1 cellular context compared by ENCODE assay signal in the genomic region with DNA sequence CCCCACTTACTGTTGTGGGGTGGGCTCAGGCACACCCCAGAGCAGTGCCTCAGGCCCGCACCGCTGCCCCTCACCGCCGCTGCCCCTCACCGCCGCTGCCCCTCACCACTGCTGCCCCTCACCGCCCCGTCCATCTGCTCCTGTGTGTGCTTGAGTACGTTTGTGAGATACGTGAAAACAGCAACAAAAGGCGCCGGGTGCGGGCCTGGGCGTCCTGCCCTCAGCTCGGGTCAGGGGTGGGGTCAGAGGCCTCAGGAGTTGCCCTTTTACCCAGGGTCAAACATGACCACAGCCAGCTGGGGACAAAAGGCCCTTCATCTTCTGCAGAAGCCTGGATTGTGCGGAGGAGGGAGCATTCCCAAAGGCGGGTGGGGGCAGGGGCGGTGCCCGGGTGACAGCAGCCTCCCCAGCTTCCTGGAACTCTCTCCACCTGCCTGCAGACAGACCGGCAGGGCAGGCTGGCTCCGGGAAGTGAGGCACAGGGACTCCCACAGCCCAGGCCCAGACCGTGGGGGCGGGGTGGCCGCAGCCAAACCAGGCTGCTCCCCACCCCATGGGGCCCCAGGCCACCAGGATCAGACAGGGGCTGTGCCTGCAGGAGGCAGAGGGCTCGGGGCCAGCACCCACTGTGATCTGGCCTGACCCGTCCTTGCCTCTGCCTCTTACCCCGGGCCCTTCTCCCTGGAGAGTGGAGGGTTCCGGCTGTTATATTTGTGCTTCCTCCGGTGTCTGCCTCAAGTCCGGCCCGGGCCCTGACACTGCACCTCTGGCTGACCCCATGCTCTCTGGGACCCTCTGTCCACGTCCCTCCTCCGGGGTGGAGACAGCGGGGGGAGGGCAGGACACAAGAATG.
A peak's percentile ranks its signal among the peaks of the same experiment; 100 is the strongest.
TF ChIP-seq lines count a peak whose summit lies in the region.

No MANE protein-coding gene starts in this region.

TF ChIP-seq in K562, 482 proteins besides CTCF, POLR2A, EP300 and RAD21 (continued from another document and continues in another):
- TF ChIP-seq ZBTB1 (CRISPR knock-in tag; IDR thresholded peaks at IDR 0.05; ENCODE audit: borderline replicate concordance, low read depth), result 0 out of 2 replicates have a peak, but pooled peaks have one; percentile 34
- peak; percentile 55 for TF ChIP-seq DACH1 (IDR thresholded peaks at IDR 0.05; ENCODE audit: partially characterized antibody)
- 0 out of 2 replicates have a peak, but pooled peaks have one; percentile 23 for TF ChIP-seq BRD4 (IDR thresholded peaks at IDR 0.05)
- TF ChIP-seq TAF7 (tag; IDR thresholded peaks at IDR 0.05), result no peak
- TF ChIP-seq OTX1 (CRISPR knock-in tag; IDR thresholded peaks at IDR 0.05), result 0 out of 2 replicates have a peak, but pooled peaks have one; percentile 25
- 0 out of 2 replicates have a peak, but pooled peaks have one; percentile 28 for TF ChIP-seq ZNF79 (CRISPR knock-in tag; IDR thresholded peaks at IDR 0.05; ENCODE audit: low read depth)
- TF ChIP-seq SMAD3 (CRISPR knock-in tag; conservative IDR thresholded peaks at IDR 0.05), result peak; percentile 50; the same call in 1 of the 2 replicates
- 0 out of 2 replicates have a peak, but pooled peaks have one; percentile 53 for TF ChIP-seq PML (IDR thresholded peaks at IDR 0.05; ENCODE audit: low read length)
- TF ChIP-seq, protein P1, sequence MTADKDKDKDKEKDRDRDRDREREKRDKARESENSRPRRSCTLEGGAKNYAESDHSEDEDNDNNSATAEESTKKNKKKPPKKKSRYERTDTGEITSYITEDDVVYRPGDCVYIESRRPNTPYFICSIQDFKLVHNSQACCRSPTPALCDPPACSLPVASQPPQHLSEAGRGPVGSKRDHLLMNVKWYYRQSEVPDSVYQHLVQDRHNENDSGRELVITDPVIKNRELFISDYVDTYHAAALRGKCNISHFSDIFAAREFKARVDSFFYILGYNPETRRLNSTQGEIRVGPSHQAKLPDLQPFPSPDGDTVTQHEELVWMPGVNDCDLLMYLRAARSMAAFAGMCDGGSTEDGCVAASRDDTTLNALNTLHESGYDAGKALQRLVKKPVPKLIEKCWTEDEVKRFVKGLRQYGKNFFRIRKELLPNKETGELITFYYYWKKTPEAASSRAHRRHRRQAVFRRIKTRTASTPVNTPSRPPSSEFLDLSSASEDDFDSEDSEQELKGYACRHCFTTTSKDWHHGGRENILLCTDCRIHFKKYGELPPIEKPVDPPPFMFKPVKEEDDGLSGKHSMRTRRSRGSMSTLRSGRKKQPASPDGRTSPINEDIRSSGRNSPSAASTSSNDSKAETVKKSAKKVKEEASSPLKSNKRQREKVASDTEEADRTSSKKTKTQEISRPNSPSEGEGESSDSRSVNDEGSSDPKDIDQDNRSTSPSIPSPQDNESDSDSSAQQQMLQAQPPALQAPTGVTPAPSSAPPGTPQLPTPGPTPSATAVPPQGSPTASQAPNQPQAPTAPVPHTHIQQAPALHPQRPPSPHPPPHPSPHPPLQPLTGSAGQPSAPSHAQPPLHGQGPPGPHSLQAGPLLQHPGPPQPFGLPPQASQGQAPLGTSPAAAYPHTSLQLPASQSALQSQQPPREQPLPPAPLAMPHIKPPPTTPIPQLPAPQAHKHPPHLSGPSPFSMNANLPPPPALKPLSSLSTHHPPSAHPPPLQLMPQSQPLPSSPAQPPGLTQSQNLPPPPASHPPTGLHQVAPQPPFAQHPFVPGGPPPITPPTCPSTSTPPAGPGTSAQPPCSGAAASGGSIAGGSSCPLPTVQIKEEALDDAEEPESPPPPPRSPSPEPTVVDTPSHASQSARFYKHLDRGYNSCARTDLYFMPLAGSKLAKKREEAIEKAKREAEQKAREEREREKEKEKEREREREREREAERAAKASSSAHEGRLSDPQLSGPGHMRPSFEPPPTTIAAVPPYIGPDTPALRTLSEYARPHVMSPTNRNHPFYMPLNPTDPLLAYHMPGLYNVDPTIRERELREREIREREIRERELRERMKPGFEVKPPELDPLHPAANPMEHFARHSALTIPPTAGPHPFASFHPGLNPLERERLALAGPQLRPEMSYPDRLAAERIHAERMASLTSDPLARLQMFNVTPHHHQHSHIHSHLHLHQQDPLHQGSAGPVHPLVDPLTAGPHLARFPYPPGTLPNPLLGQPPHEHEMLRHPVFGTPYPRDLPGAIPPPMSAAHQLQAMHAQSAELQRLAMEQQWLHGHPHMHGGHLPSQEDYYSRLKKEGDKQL (CRISPR knock-in tag; IDR thresholded peaks at IDR 0.05; ENCODE audit: borderline replicate concordance), result no peak
- no peak for TF ChIP-seq SMARCC2 (IDR thresholded peaks at IDR 0.05; ENCODE audit: low read depth)
- TF ChIP-seq, protein P2, sequence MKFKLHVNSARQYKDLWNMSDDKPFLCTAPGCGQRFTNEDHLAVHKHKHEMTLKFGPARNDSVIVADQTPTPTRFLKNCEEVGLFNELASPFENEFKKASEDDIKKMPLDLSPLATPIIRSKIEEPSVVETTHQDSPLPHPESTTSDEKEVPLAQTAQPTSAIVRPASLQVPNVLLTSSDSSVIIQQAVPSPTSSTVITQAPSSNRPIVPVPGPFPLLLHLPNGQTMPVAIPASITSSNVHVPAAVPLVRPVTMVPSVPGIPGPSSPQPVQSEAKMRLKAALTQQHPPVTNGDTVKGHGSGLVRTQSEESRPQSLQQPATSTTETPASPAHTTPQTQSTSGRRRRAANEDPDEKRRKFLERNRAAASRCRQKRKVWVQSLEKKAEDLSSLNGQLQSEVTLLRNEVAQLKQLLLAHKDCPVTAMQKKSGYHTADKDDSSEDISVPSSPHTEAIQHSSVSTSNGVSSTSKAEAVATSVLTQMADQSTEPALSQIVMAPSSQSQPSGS (CRISPR knock-in tag; IDR thresholded peaks at IDR 0.05), result no peak
- TF ChIP-seq, protein P3, sequence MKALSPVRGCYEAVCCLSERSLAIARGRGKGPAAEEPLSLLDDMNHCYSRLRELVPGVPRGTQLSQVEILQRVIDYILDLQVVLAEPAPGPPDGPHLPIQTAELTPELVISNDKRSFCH (CRISPR knock-in tag; IDR thresholded peaks at IDR 0.05), result no peak
- TF ChIP-seq, protein P3 (tag; IDR thresholded peaks at IDR 0.05), result peak; percentile 84; the same call in 1 of the 2 replicates
- TF ChIP-seq ZC3H11A (IDR thresholded peaks at IDR 0.05; ENCODE audit: low read depth, low read length), result no peak
- 0 out of 2 replicates have a peak, but pooled peaks have one; percentile 11 for TF ChIP-seq FOSL1 (tag; conservative IDR thresholded peaks at IDR 0.05)
- TF ChIP-seq, protein P4, sequence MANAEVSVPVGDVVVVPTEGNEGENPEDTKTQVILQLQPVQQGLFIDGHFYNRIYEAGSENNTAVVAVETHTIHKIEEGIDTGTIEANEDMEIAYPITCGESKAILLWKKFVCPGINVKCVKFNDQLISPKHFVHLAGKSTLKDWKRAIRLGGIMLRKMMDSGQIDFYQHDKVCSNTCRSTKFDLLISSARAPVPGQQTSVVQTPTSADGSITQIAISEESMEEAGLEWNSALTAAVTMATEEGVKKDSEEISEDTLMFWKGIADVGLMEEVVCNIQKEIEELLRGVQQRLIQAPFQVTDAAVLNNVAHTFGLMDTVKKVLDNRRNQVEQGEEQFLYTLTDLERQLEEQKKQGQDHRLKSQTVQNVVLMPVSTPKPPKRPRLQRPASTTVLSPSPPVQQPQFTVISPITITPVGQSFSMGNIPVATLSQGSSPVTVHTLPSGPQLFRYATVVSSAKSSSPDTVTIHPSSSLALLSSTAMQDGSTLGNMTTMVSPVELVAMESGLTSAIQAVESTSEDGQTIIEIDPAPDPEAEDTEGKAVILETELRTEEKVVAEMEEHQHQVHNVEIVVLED (CRISPR knock-in tag; IDR thresholded peaks at IDR 0.05), result no peak; the same call in 1 of the 2 replicates
- no peak for TF ChIP-seq ZNF780A (CRISPR knock-in tag; IDR thresholded peaks at IDR 0.05)
- TF ChIP-seq, protein P5, sequence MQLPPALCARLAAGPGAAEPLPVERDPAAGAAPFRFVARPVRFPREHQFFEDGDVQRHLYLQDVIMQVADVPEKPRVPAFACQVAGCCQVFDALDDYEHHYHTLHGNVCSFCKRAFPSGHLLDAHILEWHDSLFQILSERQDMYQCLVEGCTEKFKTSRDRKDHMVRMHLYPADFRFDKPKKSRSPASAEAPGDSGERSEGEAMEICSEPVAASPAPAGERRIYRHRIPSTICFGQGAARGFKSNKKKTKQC (CRISPR knock-in tag; IDR thresholded peaks at IDR 0.05), result no peak
- no peak for TF ChIP-seq MCM2 (IDR thresholded peaks at IDR 0.05; ENCODE audit: low read depth)
- TF ChIP-seq BRF1 (IDR thresholded peaks at IDR 0.05; ENCODE audit: borderline replicate concordance, extremely low read depth, insufficient read length), result no peak
- peak; percentile 73; the same call in 1 of the 2 replicates for TF ChIP-seq ETV5 (CRISPR knock-in tag; IDR thresholded peaks at IDR 0.05; ENCODE audit: low read depth)
- TF ChIP-seq, protein P6, sequence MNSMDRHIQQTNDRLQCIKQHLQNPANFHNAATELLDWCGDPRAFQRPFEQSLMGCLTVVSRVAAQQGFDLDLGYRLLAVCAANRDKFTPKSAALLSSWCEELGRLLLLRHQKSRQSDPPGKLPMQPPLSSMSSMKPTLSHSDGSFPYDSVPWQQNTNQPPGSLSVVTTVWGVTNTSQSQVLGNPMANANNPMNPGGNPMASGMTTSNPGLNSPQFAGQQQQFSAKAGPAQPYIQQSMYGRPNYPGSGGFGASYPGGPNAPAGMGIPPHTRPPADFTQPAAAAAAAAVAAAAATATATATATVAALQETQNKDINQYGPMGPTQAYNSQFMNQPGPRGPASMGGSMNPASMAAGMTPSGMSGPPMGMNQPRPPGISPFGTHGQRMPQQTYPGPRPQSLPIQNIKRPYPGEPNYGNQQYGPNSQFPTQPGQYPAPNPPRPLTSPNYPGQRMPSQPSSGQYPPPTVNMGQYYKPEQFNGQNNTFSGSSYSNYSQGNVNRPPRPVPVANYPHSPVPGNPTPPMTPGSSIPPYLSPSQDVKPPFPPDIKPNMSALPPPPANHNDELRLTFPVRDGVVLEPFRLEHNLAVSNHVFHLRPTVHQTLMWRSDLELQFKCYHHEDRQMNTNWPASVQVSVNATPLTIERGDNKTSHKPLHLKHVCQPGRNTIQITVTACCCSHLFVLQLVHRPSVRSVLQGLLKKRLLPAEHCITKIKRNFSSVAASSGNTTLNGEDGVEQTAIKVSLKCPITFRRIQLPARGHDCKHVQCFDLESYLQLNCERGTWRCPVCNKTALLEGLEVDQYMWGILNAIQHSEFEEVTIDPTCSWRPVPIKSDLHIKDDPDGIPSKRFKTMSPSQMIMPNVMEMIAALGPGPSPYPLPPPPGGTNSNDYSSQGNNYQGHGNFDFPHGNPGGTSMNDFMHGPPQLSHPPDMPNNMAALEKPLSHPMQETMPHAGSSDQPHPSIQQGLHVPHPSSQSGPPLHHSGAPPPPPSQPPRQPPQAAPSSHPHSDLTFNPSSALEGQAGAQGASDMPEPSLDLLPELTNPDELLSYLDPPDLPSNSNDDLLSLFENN (IDR thresholded peaks at IDR 0.05; ENCODE audit: low read depth in 2 of 2, low read length in 2 of 2), result no peak
- TF ChIP-seq KDM4B (IDR thresholded peaks at IDR 0.05; ENCODE audit: borderline replicate concordance in 2 of 2, low read depth in 1 of 2), result 0 out of 4 replicates have a peak, but pooled peaks of 1 of the 2 experiments have one; percentile 58
- peak; percentile 57 for TF ChIP-seq GABPA (tag; conservative IDR thresholded peaks at IDR 0.05; ENCODE audit: low read depth)
- TF ChIP-seq, protein P7, sequence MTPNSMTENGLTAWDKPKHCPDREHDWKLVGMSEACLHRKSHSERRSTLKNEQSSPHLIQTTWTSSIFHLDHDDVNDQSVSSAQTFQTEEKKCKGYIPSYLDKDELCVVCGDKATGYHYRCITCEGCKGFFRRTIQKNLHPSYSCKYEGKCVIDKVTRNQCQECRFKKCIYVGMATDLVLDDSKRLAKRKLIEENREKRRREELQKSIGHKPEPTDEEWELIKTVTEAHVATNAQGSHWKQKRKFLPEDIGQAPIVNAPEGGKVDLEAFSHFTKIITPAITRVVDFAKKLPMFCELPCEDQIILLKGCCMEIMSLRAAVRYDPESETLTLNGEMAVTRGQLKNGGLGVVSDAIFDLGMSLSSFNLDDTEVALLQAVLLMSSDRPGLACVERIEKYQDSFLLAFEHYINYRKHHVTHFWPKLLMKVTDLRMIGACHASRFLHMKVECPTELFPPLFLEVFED (CRISPR knock-in tag; conservative IDR thresholded peaks at IDR 0.05), result peak; percentile 63; the same call in 1 of the 2 replicates
- peak; percentile 64; the same call in 1 of the 2 replicates for TF ChIP-seq ZBTB17 (CRISPR knock-in tag; IDR thresholded peaks at IDR 0.05)
- TF ChIP-seq CREM (IDR thresholded peaks at IDR 0.05; ENCODE audit: low read depth), result peak; percentile 40; the same call in 1 of the 2 replicates
- no peak for TF ChIP-seq ZNF785 (CRISPR knock-in tag; IDR thresholded peaks at IDR 0.05)
- TF ChIP-seq STAT5B (CRISPR knock-in tag; IDR thresholded peaks at IDR 0.05), result no peak
- TF ChIP-seq HDAC1 (IDR thresholded peaks at IDR 0.05), result peak in 1 of 2 experiments; percentile 76; a peak in 2 of 4 replicates
- peak; percentile 2; the same call in 1 of the 2 replicates for TF ChIP-seq NFIC (IDR thresholded peaks at IDR 0.05)
- no peak for TF ChIP-seq HDGF (IDR thresholded peaks at IDR 0.05)
- 0 out of 2 replicates have a peak, but pooled peaks have one; percentile 80 for TF ChIP-seq ZNF76 (CRISPR knock-in tag; IDR thresholded peaks at IDR 0.05; ENCODE audit: borderline replicate concordance)
- TF ChIP-seq ASH1L (IDR thresholded peaks at IDR 0.05; ENCODE audit: borderline replicate concordance, low read depth, partially characterized antibody), result no peak
- TF ChIP-seq ZNF778 (CRISPR knock-in tag; IDR thresholded peaks at IDR 0.05), result no peak
- TF ChIP-seq, protein P8, sequence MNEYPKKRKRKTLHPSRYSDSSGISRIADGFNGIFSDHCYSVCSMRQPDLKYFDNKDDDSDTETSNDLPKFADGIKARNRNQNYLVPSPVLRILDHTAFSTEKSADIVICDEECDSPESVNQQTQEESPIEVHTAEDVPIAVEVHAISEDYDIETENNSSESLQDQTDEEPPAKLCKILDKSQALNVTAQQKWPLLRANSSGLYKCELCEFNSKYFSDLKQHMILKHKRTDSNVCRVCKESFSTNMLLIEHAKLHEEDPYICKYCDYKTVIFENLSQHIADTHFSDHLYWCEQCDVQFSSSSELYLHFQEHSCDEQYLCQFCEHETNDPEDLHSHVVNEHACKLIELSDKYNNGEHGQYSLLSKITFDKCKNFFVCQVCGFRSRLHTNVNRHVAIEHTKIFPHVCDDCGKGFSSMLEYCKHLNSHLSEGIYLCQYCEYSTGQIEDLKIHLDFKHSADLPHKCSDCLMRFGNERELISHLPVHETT (CRISPR knock-in tag; conservative IDR thresholded peaks at IDR 0.05 in 1 of 2, IDR thresholded peaks at IDR 0.05 in 1 of 2), result peak in 1 of 2 experiments; percentile 82; a peak in 2 of 4 replicates
- TF ChIP-seq TEAD4 (IDR thresholded peaks at IDR 0.05; ENCODE audit: low read length), result peak; percentile 56; the same call in 1 of the 2 replicates
- TF ChIP-seq TEAD4 (CRISPR knock-in tag; IDR thresholded peaks at IDR 0.05; ENCODE audit: borderline replicate concordance), result no peak
- no peak for TF ChIP-seq FOXK2 (conservative IDR thresholded peaks at IDR 0.05 in 1 of 2, IDR thresholded peaks at IDR 0.05 in 1 of 2; ENCODE audit: low read depth in 2 of 2)
- no peak for TF ChIP-seq MED1 (CRISPR knock-in tag; IDR thresholded peaks at IDR 0.05; ENCODE audit: borderline replicate concordance)
- no peak for TF ChIP-seq HCFC1 (IDR thresholded peaks at IDR 0.05; ENCODE audit: low read depth, low read length)
- TF ChIP-seq FOXA3 (CRISPR knock-in tag; conservative IDR thresholded peaks at IDR 0.05 in 1 of 2, IDR thresholded peaks at IDR 0.05 in 1 of 2), result no peak
- TF ChIP-seq, protein P9, sequence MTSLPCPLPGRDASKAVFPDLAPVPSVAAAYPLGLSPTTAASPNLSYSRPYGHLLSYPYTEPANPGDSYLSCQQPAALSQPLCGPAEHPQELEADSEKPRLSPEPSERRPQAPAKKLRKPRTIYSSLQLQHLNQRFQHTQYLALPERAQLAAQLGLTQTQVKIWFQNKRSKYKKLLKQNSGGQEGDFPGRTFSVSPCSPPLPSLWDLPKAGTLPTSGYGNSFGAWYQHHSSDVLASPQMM (CRISPR knock-in tag; IDR thresholded peaks at IDR 0.05), result no peak
- peak; percentile 40; the same call in 1 of the 2 replicates for TF ChIP-seq GATAD2A (IDR thresholded peaks at IDR 0.05)
